Comparison of ENCODE assay signal across 8 cellular contexts in genomic region chr10:100890696-100891271, GRCh38. TPM values are rescaled to one million over a fixed set of nuclear protein-coding genes. Genes with fewer than 3 reads are reported as not detected.
DNase-seq lines count a peak whose midpoint lies in the region; ATAC-seq and TF ChIP-seq lines count a peak whose summit lies in the region.

No MANE protein-coding gene starts in this region.

- H3K27me3 ChIP-seq in HCT116 (ENCODE audit: insufficient read depth, low read length) (no peaks in the 10 kb centered on the region), psoas muscle (ENCODE audit: insufficient read depth in 3 of 3, low read length in 2 of 3) (peaks cover 0 to 53% (median 6%) of the 10 kb centered on the region in 3 donors), sigmoid colon (peaks cover 0 to 12% (median 10%) of the 10 kb centered on the region in 3 donors)

- H3K4me3 ChIP-seq in HCT116 (replicated peaks in 1 of 2; ENCODE audit: low read depth in 1 of 2, low read length in 2 of 2) (peak overlapping the region in 1 of 2 experiments; percentile 40; a peak in 2 of 4 replicates), fibroblast of pulmonary artery (replicated peaks; ENCODE audit: low read depth, low read length) (no peak overlapping the region), psoas muscle (no peak overlapping the region), sigmoid colon (no peak overlapping the region), mucosa of descending colon (no peak overlapping the region)

- POLR2A ChIA-PET in HCT116 (lab: Charles Lee), result no interaction called here

- H3K4me1 ChIP-seq in HCT116 (ENCODE audit: control insufficient read depth in 1 of 2, insufficient read depth in 2 of 2, low read length in 2 of 2) (peaks cover 35 to 58% of the 10 kb centered on the region in 2 experiments), psoas muscle (no peaks in the 10 kb centered on the region), sigmoid colon (peaks cover 0 to 8% (median 0%) of the 10 kb centered on the region in 4 donors), mucosa of descending colon (ENCODE audit: low read depth) (peaks cover 2% of the 10 kb centered on the region)

- intact Hi-C loops in HCT116 (cut with micrococcal nuclease) (no loop called here), psoas muscle (cut with DNase I) (no loop called here), sigmoid colon (cut with DNase I) (no loop called here), mucosa of descending colon (cut with DNase I, micrococcal nuclease) (no loop called here)

- in situ Hi-C loops in SK-MEL-5 (cut with HindIII; ENCODE audit: low pct_unique_long_range_greater_than_20kb, low sequenced_read_pairs), result loop anchor here (25.0 kb wide), 1 partner anchor 328 kb away; no protein-coding TSS in a partner anchor

- no peaks in the 10 kb centered on the region for H3K9me2 ChIP-seq in HCT116 (ENCODE audit: insufficient read depth)

- BruUV-seq in HCT116 (replicated peaks; lab: Mats Ljungman, UMichigan), result no TSS peak

- no peaks in the 10 kb centered on the region for H3K79me2 ChIP-seq in HCT116 (ENCODE audit: insufficient read depth, low read length)

- RAD21 ChIA-PET in HCT116 (lab: Charles Lee; ENCODE audit: low non-redundant PET in 1 of 2, low total read pairs in 2 of 2, uncharacterized antibody in 2 of 2, unreplicated experiment in 2 of 2), result interaction anchor here in 1 of 2 experiments (1.7 kb wide), 1 partner anchor 12 kb away, joined by 6 read pairs; no protein-coding TSS in a partner anchor

- H4K20me1 ChIP-seq in HCT116 (ENCODE audit: insufficient read depth), result no peaks in the 10 kb centered on the region

- CTCF ChIA-PET in HCT116 (lab: Charles Lee), result interaction anchor here (1.2 kb wide), 1 partner anchor 12 kb away, joined by 3 read pairs; no protein-coding TSS in a partner anchor

- H3K27ac ChIP-seq in HCT116 (ENCODE audit: low read depth, low read length) (peak overlapping the region; percentile 61), psoas muscle (no peak overlapping the region), sigmoid colon (peak overlapping the region in 1 of 4 donors; percentile 31)

- no peak for TF ChIP-seq CTCF in HCT116 (IDR thresholded peaks at IDR 0.05 in 2 of 3, conservative IDR thresholded peaks at IDR 0.05 in 1 of 3; ENCODE audit: borderline replicate concordance in 1 of 3, insufficient read depth in 1 of 3, low read depth in 2 of 3, low read length in 2 of 3)
- no peak for TF ChIP-seq CTCF in fibroblast of pulmonary artery (IDR thresholded peaks at IDR 0.05; ENCODE audit: low read length, missing control alignments)
- no peak for TF ChIP-seq CTCF in psoas muscle (IDR thresholded peaks at IDR 0.05)
- no peak for TF ChIP-seq CTCF in sigmoid colon (IDR thresholded peaks at IDR 0.05)
- no peak for TF ChIP-seq CTCF in mucosa of descending colon (IDR thresholded peaks at IDR 0.05)

- H3K9me3 ChIP-seq in HCT116 (ENCODE audit: control insufficient read depth in 1 of 2, insufficient read depth in 1 of 2, low read depth in 1 of 2, low read length in 2 of 2) (no peaks in the 10 kb centered on the region), psoas muscle (no peaks in the 10 kb centered on the region), sigmoid colon (no peaks in the 10 kb centered on the region), mucosa of descending colon (no peaks in the 10 kb centered on the region)

- no peak for TF ChIP-seq EP300 in sigmoid colon (IDR thresholded peaks at IDR 0.05)

- H3K36me3 ChIP-seq in HCT116 (ENCODE audit: control insufficient read depth in 1 of 2, insufficient read depth in 2 of 2, low read length in 2 of 2), result no peaks in the 10 kb centered on the region
- no peaks in the 10 kb centered on the region for H3K36me3 ChIP-seq in psoas muscle (ENCODE audit: insufficient read depth in 1 of 2, low read depth in 1 of 2)
- no peaks in the 10 kb centered on the region for H3K36me3 ChIP-seq in sigmoid colon
- no peaks in the 10 kb centered on the region for H3K36me3 ChIP-seq in mucosa of descending colon (ENCODE audit: low read depth)

- peak overlapping the region; percentile 45 for H3K9ac ChIP-seq in HCT116 (ENCODE audit: low read length)

- ATAC-seq in HCT116 (peak; percentile 84), psoas muscle (peak; percentile 80 to 87 (median 82)), mucosa of descending colon (no peak)

- H3K4me2 ChIP-seq in HCT116 (ENCODE audit: low read length), result peak overlapping the region; percentile 67

- no peak for TF ChIP-seq RAD21 in HCT116 (IDR thresholded peaks at IDR 0.05; ENCODE audit: low read depth)

- WGBS in psoas muscle, 3 donors, result 34 to 46% (median 37%) methylated on average over 6 of the region's 6 CpGs
- 86 to 89% methylated on average over 6 of the region's 6 CpGs for WGBS in sigmoid colon, 2 donors

- peak overlapping the region; percentile 96 for H2AFZ ChIP-seq in HCT116 (ENCODE audit: low read depth, low read length, poor library complexity, severe bottlenecking)

- peak; percentile 79 for DNase-seq in HCT116 (ENCODE audit: low read depth, low spot score)
- DNase-seq in SK-MEL-5 (ENCODE audit: low read depth, low spot score), result peak; percentile 17
- DNase-seq in fibroblast of pulmonary artery (ENCODE audit: low read depth), result peak; percentile 95
- no peak for DNase-seq in psoas muscle
- no peak for DNase-seq in stimulated activated CD4-positive, alpha-beta T cell treated with anti-CD3 and anti-CD28 coated beads, Interleukin-15, amount 100 ng/mL, for 24 hours
- no peak for DNase-seq in sigmoid colon
- DNase-seq in DMS153 treated with DMSO at 0.1 percent for 48 hours (lab: John Stamatoyannopoulos, UW; ENCODE audit: unreplicated experiment), result no peak
- DNase-seq in mucosa of descending colon, result no peak

- TF ChIP-seq POLR2A in HCT116 (IDR thresholded peaks at IDR 0.05; ENCODE audit: borderline replicate concordance, extremely low read depth, insufficient read depth, insufficient read length), result no peak
- TF ChIP-seq POLR2A in sigmoid colon (IDR thresholded peaks at IDR 0.05), result no peak

TF ChIP-seq in HCT116, 20 proteins besides CTCF, POLR2A, EP300 and RAD21 (continues in another document):
- TF ChIP-seq SRF (IDR thresholded peaks at IDR 0.05; ENCODE audit: low read depth) (peak; percentile 67; the same call in 1 of the 2 replicates), MAX (IDR thresholded peaks at IDR 0.05) (peak; percentile 99), ATF3 (IDR thresholded peaks at IDR 0.05) (no peak), FOSL1 (IDR thresholded peaks at IDR 0.05; ENCODE audit: low read depth) (peak; percentile 95), CBX3 (IDR thresholded peaks at IDR 0.05; ENCODE audit: low read depth) (peak; percentile 95), CEBPB (IDR thresholded peaks at IDR 0.05; ENCODE audit: low read depth) (peak; percentile 84), JUND (IDR thresholded peaks at IDR 0.05) (peak; percentile 95), EGR1 (IDR thresholded peaks at IDR 0.05; ENCODE audit: low read depth) (no peak), YY1 (IDR thresholded peaks at IDR 0.05; ENCODE audit: extremely low read depth, insufficient replicate concordance, low read depth, low read length) (peak; percentile 79), TCF7L2 (IDR thresholded peaks at IDR 0.05; ENCODE audit: borderline replicate concordance, extremely low read depth, insufficient read depth, insufficient read length) (peak; percentile 88), ZFX (IDR thresholded peaks at IDR 0.05) (no peak), SP1 (IDR thresholded peaks at IDR 0.05; ENCODE audit: low read depth) (peak; percentile 95), EZH2 (IDR thresholded peaks at IDR 0.05) (no peak), ELF1 (IDR thresholded peaks at IDR 0.05; ENCODE audit: borderline replicate concordance, low read depth) (no peak; the same call in 1 of the 2 replicates), REST (IDR thresholded peaks at IDR 0.05; ENCODE audit: low read depth) (no peak), ZNF274 (IDR thresholded peaks at IDR 0.05; ENCODE audit: low read depth, low read length) (no peak)

RNA-seq across cellular contexts. Expression of gene SLF2, which starts 22.0 kb away (rescaled TPM):
- 43.0 TPM for total RNA-seq in HCT116 (2021; ENCODE audit: unreplicated experiment)
- 9.5 and 12.3 TPM in 2 replicates for polyA plus RNA-seq in HCT116 (2012)
- total RNA-seq in SK-MEL-5 (2014; rRNA removed; shearing (Covaris generic)), result 21.8 and 24.4 TPM in 2 replicates
- polyA plus RNA-seq in SK-MEL-5 (2015; cell fraction: cytosol; rRNA removed), result 9.9 and 13.8 TPM in 2 replicates
- 39.7 and 44.5 TPM in 2 replicates for polyA plus RNA-seq in SK-MEL-5 (2015; cell fraction: nucleus; rRNA removed)
- 10 to 100 TPM; 11.5 to 26.9 (median 21.0) TPM for total RNA-seq in psoas muscle
- polyA plus RNA-seq in psoas muscle, result 10 to 100 TPM in 2 of 3 donors, 1 to 10 TPM in 1; 8.0 to 20.3 (median 11.5) TPM
- total RNA-seq in sigmoid colon, result 10 to 100 TPM; 31.8 to 49.9 (median 38.7) TPM
- 10 to 100 TPM in 1 of 3 donors, 1 to 10 TPM in 2; 3.2 to 12.1 (median 4.2) TPM for polyA plus RNA-seq in sigmoid colon
- total RNA-seq in mucosa of descending colon, result 10 to 100 TPM; 23.0 to 31.1 (median 27.5) TPM

Comparison
In these comparisons a context has a peak if more than half of its experiments do, and no peak if none do; other contexts are left out.
1. DNase-seq: peak in HCT116 (single experiment), SK-MEL-5 (single experiment) and fibroblast of pulmonary artery (single experiment); none in psoas muscle (0 of 2), stimulated activated CD4-positive, alpha-beta T cell treated with anti-CD3 and anti-CD28 coated beads, Interleukin-15, amount 100 ng/mL, for 24 hours (single experiment), sigmoid colon (single experiment), DMS153 treated with DMSO at 0.1 percent for 48 hours (single experiment) and mucosa of descending colon (0 of 3).